ENCODE assay signal across 8 cellular contexts in the genomic region with DNA sequence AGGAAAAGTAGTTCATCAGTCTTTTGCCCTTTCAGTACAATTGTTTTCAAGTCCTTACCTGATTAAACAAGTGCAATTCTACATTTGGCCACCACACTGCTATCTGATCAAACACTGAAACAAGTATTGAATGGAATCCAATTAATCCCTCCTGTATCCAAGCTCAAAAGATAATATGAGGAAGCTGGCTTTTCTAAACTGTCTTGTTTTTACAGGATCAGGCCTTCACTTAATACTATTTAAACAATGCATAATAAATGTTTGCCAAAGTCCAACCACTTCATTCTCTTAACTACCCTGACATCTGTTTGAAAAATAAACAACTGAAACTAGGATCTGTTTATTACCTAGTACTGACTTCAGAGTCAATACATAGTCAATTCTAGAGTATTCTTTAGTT.
DNase-seq lines count a peak whose midpoint lies in the region; ATAC-seq and TF ChIP-seq lines count a peak whose summit lies in the region.

No MANE protein-coding gene starts in this region.

- H3K27ac ChIP-seq in 22Rv1 (peak overlapping the region; percentile 38), SK-N-SH (ENCODE audit: low read depth in 2 of 2, low read length in 1 of 2) (peak overlapping the region in 1 of 2 experiments; percentile 64; a peak in 2 of 4 replicates)

- H3K4me3 ChIP-seq in Jurkat, Clone E6-1 (ENCODE audit: low read length) = no peak overlapping the region
- no peak overlapping the region for H3K4me3 ChIP-seq in SK-N-SH (ENCODE audit: low read depth in 2 of 2, low read length in 1 of 2)

- no peak overlapping the region for H3K4me2 ChIP-seq in SK-N-SH

- no peak for ATAC-seq in HG03378 (IDR thresholded peaks at IDR 0.05; ENCODE audit: unreplicated experiment)

- no peaks in the 10 kb centered on the region for H3K9me3 ChIP-seq in SK-N-SH

- peak; percentile 61 for TF ChIP-seq CTCF in 22Rv1 (IDR thresholded peaks at IDR 0.05)
- peak; percentile 44; the same call in 1 of the 2 replicates for TF ChIP-seq CTCF in SK-N-SH (IDR thresholded peaks at IDR 0.05)

- H3F3A ChIP-seq in SK-N-SH (replicated peaks; ENCODE audit: insufficient read depth) = peaks cover 3% of the 10 kb centered on the region

- H3K36me3 ChIP-seq in SK-N-SH (replicated peaks in 1 of 2; ENCODE audit: control insufficient read depth in 1 of 2, insufficient read depth in 2 of 2, low read length in 1 of 2) = no peaks in the 10 kb centered on the region

- no peaks in the 10 kb centered on the region for H3K9me2 ChIP-seq in SK-N-SH

- H4K20me1 ChIP-seq in SK-N-SH (ENCODE audit: insufficient read depth) = no peaks in the 10 kb centered on the region

- TF ChIP-seq RAD21 in SK-N-SH (IDR thresholded peaks at IDR 0.05; ENCODE audit: low read length) = no peak; the same call in 1 of the 2 replicates

- H3K79me2 ChIP-seq in SK-N-SH (ENCODE audit: insufficient read depth) = no peaks in the 10 kb centered on the region

- no peaks in the 10 kb centered on the region for H3K27me3 ChIP-seq in SK-N-SH (ENCODE audit: insufficient read depth)

- no peak for TF ChIP-seq EP300 in SK-N-SH (IDR thresholded peaks at IDR 0.05; ENCODE audit: borderline replicate concordance in 1 of 2, low read depth in 1 of 2, low read length in 1 of 2)

- peaks cover 0 to 8% of the 10 kb centered on the region in 2 experiments; a peak in 3 of 4 replicates for H3K4me1 ChIP-seq in SK-N-SH (ENCODE audit: control insufficient read depth in 1 of 2, insufficient read depth in 2 of 2, low read depth in 1 of 2, low read length in 1 of 2)

- DNase-seq in Jurkat, Clone E6-1 (ENCODE audit: low read depth, low spot score) = peak; percentile 18
- peak; percentile 51 for DNase-seq in SK-N-SH
- DNase-seq in iris pigment epithelial cell (ENCODE audit: low read depth) = peak; percentile 25
- DNase-seq in activated naive CD4-positive, alpha-beta T cell (lab: John Stamatoyannopoulos, UW) = no peak
- DNase-seq in activated naive CD4-positive, alpha-beta T cell treated with Interleukin-2 at 50 U/mL for 16 hours = no peak
- DNase-seq in mucosa of gallbladder (ENCODE audit: low spot score) = no peak

- no peak overlapping the region for H2AFZ ChIP-seq in SK-N-SH (ENCODE audit: low read depth)

- POLR2A ChIA-PET in SK-N-SH (lab: Yijun Ruan, JAX) = no interaction called here

- no peak overlapping the region for H3K9ac ChIP-seq in SK-N-SH

- CTCF ChIA-PET in SK-N-SH (lab: Yijun Ruan, JAX) = interaction anchor here (0.7 to 1.8 kb wide), 6 partner anchors 12 to 279 kb away, joined by 3 to 7 read pairs (median 4); no protein-coding TSS in a partner anchor

TF ChIP-seq in SK-N-SH, 30 proteins besides CTCF, POLR2A, EP300 and RAD21:
- TF ChIP-seq, protein P1, sequence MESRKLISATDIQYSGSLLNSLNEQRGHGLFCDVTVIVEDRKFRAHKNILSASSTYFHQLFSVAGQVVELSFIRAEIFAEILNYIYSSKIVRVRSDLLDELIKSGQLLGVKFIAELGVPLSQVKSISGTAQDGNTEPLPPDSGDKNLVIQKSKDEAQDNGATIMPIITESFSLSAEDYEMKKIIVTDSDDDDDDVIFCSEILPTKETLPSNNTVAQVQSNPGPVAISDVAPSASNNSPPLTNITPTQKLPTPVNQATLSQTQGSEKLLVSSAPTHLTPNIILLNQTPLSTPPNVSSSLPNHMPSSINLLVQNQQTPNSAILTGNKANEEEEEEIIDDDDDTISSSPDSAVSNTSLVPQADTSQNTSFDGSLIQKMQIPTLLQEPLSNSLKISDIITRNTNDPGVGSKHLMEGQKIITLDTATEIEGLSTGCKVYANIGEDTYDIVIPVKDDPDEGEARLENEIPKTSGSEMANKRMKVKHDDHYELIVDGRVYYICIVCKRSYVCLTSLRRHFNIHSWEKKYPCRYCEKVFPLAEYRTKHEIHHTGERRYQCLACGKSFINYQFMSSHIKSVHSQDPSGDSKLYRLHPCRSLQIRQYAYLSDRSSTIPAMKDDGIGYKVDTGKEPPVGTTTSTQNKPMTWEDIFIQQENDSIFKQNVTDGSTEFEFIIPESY (IDR thresholded peaks at IDR 0.05; ENCODE audit: borderline replicate concordance, low read depth) = no peak
- TF ChIP-seq, protein P2, sequence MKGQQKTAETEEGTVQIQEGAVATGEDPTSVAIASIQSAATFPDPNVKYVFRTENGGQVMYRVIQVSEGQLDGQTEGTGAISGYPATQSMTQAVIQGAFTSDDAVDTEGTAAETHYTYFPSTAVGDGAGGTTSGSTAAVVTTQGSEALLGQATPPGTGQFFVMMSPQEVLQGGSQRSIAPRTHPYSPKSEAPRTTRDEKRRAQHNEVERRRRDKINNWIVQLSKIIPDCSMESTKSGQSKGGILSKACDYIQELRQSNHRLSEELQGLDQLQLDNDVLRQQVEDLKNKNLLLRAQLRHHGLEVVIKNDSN (IDR thresholded peaks at IDR 0.05; ENCODE audit: borderline replicate concordance, low read depth) = no peak
- TF ChIP-seq GATA2 (CRISPR knock-in tag; IDR thresholded peaks at IDR 0.05) = peak; percentile 50

Comparison
In these comparisons a context has a peak if more than half of its experiments do, and no peak if none do; other contexts are left out.
1. DNase-seq: peak in Jurkat, Clone E6-1 (single experiment), SK-N-SH (single experiment) and iris pigment epithelial cell (single experiment); none in activated naive CD4-positive, alpha-beta T cell (0 of 4), activated naive CD4-positive, alpha-beta T cell treated with Interleukin-2 at 50 U/mL for 16 hours (single experiment) and mucosa of gallbladder (single experiment).